Comparison of ENCODE assay signal across 10 cellular contexts in the genomic region with DNA sequence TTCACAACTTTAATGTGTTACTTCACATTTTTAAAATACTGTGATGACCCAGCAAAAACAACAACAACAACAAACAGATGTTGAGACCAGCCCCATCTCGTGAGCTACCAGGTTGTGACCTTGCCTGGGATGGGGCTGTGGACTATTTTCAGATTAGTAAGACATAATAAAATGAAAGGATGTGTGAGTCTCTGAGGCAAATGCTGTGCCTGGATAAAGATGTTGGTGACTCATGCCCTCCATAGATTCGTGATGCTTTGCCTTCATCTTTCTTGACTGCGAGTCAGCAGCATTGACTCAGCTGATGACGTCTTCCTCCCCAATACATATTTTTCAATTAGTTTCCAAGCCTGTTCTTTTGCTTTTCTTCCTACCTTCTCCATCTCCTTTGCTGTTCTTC.
DNase-seq lines count a peak whose midpoint lies in the region; TF ChIP-seq lines count a peak whose summit lies in the region.
"Had no signal": no experiment of that assay in that cellular context is flagged by ENCODE, and none has a peak within 500 bp of the region (broad histone marks: within the 10 kb centered on the region; RNA-seq: fewer than 3 reads in every experiment).

No MANE protein-coding gene starts in this region.

- TF ChIP-seq CTCF in AG04450 (IDR thresholded peaks at IDR 0.05; ENCODE audit: low read depth, low read length): no peak
- no peak for TF ChIP-seq CTCF in HFFc6 (IDR thresholded peaks at IDR 0.05)
- TF ChIP-seq CTCF in kidney epithelial cell (IDR thresholded peaks at IDR 0.05; ENCODE audit: insufficient read depth, low read length, poor library complexity, severe bottlenecking): no peak
- TF ChIP-seq CTCF in GM10248 (IDR thresholded peaks at IDR 0.05; ENCODE audit: control extremely low read depth, extremely low read depth, low read depth, missing control alignments): no peak
- TF ChIP-seq CTCF in nephron progenitor cell (IDR thresholded peaks at IDR 0.05): no peak

- no peak overlapping the region for H3K4me3 Mint-ChIP-seq in HFFc6
- H3K4me3 Mint-ChIP-seq in nephron progenitor cell: no peak overlapping the region

- no peaks in the 10 kb centered on the region for H3K27me3 ChIP-seq in AG04450 (ENCODE audit: control insufficient read depth, insufficient read depth, low read length)
- H3K27me3 ChIP-seq in kidney epithelial cell (ENCODE audit: control insufficient read depth, insufficient read depth, low read length): no peaks in the 10 kb centered on the region

- peaks cover 6% of the 10 kb centered on the region; the same call in 1 of the 2 replicates for H3K4me1 Mint-ChIP-seq in HFFc6 (ENCODE audit: low read depth)
- peaks cover 25% of the 10 kb centered on the region for H3K4me1 Mint-ChIP-seq in nephron progenitor cell

- no peaks in the 10 kb centered on the region for H3K36me3 ChIP-seq in kidney epithelial cell (ENCODE audit: control insufficient read depth, insufficient read depth, low read length)

- H3K9me3 Mint-ChIP-seq in HFFc6: peaks cover 17% of the 10 kb centered on the region; the same call in 1 of the 2 replicates
- peaks cover 3% of the 10 kb centered on the region for H3K9me3 Mint-ChIP-seq in nephron progenitor cell

- no peaks in the 10 kb centered on the region for H3K36me3 Mint-ChIP-seq in HFFc6 (ENCODE audit: low read depth)
- no peaks in the 10 kb centered on the region for H3K36me3 Mint-ChIP-seq in nephron progenitor cell (ENCODE audit: low read depth)

- DNase-seq in AG04450 (ENCODE audit: low read depth, low spot score): peak; percentile 71
- peak; percentile 5 for DNase-seq in HFFc6
- DNase-seq in activated T-helper 9 cell treated with anti-CD3 and anti-CD28 coated beads, Interleukin-2, amount 50 U/mL, for 16 hours (ENCODE audit: low read depth): peak; percentile 8
- peak; percentile 42 for DNase-seq in kidney epithelial cell (ENCODE audit: low read depth)
- DNase-seq in GM10248 (ENCODE audit: extremely low spot score): no peak
- no peak for DNase-seq in NCI-H187 treated with DMSO at 0.1 percent for 48 hours (lab: John Stamatoyannopoulos, UW)
- DNase-seq in NCI-H1105 (lab: John Stamatoyannopoulos, UW): no peak
- no peak for DNase-seq in nephron progenitor cell
- DNase-seq: NCI-H1048, RPMI8226 had no signal

- POLR2A ChIA-PET in AG04450 (lab: Yijun Ruan, JAX): no interaction called here
- POLR2A ChIA-PET in GM10248 (lab: Yijun Ruan, JAX): no interaction called here

- peak overlapping the region; percentile 74 for H3K27ac ChIP-seq in AG04450 (ENCODE audit: low read depth, low read length)

- H3K27me3 Mint-ChIP-seq in HFFc6 (ENCODE audit: insufficient read depth) (peaks cover 1% of the 10 kb centered on the region; the same call in 1 of the 2 replicates), nephron progenitor cell (ENCODE audit: low read depth, poor library complexity) (no peaks in the 10 kb centered on the region)

- H3K9me3 ChIP-seq in AG04450 (ENCODE audit: control insufficient read depth, insufficient read depth, low read length): no peaks in the 10 kb centered on the region

- H3K4me3 ChIP-seq in AG04450 (ENCODE audit: low read depth, low read length): no peak overlapping the region
- H3K4me3 ChIP-seq in kidney epithelial cell (ENCODE audit: low read depth, low read length): no peak overlapping the region

- H3K27ac Mint-ChIP-seq in HFFc6: no peak overlapping the region
- H3K27ac Mint-ChIP-seq in nephron progenitor cell: no peak overlapping the region

- CTCF ChIA-PET in AG04450 (lab: Charles Lee): interaction anchor here (0.8 kb wide), 1 partner anchor 508 kb away, joined by 4 read pairs; no protein-coding TSS in a partner anchor
- CTCF ChIA-PET in GM10248 (lab: Yijun Ruan, JAX): interaction anchor here (1.2 to 2.1 kb wide), 4 partner anchors 9 to 291 kb away, joined by 3 to 4 read pairs (median 4); no protein-coding TSS in a partner anchor

Comparison
In these comparisons a context has a peak if more than half of its experiments do, and no peak if none do; other contexts are left out.
1. DNase-seq: peak in AG04450 (single experiment), HFFc6 (single experiment), activated T-helper 9 cell treated with anti-CD3 and anti-CD28 coated beads, Interleukin-2, amount 50 U/mL, for 16 hours (single experiment) and kidney epithelial cell (single experiment); none in GM10248 (single experiment), NCI-H187 treated with DMSO at 0.1 percent for 48 hours (single experiment), NCI-H1105 (single experiment) and nephron progenitor cell (single experiment).